ENCODE assay signal across 1 cellular context in the genomic region with DNA sequence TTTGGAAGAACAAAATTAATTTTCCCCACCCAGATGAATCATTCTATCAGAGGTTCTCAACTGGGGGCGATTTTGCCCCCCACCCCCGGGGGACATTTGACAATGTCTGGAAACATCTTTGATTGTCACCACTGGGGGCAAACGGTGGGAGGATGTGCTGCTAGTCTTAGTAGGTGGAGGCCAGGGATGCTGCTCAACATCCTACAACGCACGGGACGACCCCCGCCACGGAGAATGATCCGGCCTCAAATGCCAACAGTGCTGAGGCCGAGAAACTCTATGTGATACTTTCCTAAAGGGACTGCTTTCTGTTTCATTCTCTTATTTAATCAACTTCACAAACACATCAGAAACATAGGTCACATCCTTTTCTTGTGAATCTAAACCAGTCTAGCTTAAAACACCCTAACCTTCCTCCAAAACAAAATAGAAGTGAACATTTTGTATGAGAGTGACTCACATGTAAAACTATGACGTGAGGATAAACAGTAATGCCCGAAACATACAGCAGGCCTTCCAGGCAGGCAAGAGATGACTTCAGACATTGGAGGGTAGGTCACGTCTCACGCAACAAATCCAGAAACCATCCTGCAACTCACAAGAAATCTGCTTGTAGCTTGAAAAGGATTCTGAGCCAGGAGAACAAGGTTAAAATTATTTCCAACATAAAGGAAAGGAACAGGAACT.
TF ChIP-seq lines count a peak whose summit lies in the region.

No MANE protein-coding gene starts in this region.

TF ChIP-seq in IMR-90, 13 proteins besides CTCF, POLR2A, EP300 and RAD21:
- peak; percentile 72 for TF ChIP-seq RCOR1 (IDR thresholded peaks at IDR 0.05; ENCODE audit: insufficient replicate concordance, low read length)
- TF ChIP-seq FOS (IDR thresholded peaks at IDR 0.05; ENCODE audit: low read depth, low read length): peak; percentile 89
- no peak for TF ChIP-seq CHD1 (IDR thresholded peaks at IDR 0.05; ENCODE audit: low read depth, low read length)
- no peak for TF ChIP-seq MXI1 (IDR thresholded peaks at IDR 0.05; ENCODE audit: borderline replicate concordance, low read depth, low read length)
- TF ChIP-seq BHLHE40 (IDR thresholded peaks at IDR 0.05; ENCODE audit: low read depth, low read length): peak; percentile 61
- TF ChIP-seq CEBPB (IDR thresholded peaks at IDR 0.05; ENCODE audit: low read depth, low read length): peak; percentile 83
- no peak for TF ChIP-seq NFE2L2 (IDR thresholded peaks at IDR 0.05; ENCODE audit: low read depth, low read length)
- TF ChIP-seq, protein P1, sequence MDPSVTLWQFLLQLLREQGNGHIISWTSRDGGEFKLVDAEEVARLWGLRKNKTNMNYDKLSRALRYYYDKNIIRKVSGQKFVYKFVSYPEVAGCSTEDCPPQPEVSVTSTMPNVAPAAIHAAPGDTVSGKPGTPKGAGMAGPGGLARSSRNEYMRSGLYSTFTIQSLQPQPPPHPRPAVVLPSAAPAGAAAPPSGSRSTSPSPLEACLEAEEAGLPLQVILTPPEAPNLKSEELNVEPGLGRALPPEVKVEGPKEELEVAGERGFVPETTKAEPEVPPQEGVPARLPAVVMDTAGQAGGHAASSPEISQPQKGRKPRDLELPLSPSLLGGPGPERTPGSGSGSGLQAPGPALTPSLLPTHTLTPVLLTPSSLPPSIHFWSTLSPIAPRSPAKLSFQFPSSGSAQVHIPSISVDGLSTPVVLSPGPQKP (IDR thresholded peaks at IDR 0.05; ENCODE audit: borderline replicate concordance, low read depth, low read length): no peak
- TF ChIP-seq MAFK (IDR thresholded peaks at IDR 0.05; ENCODE audit: low read depth, low read length): peak; percentile 34; the same call in 1 of the 2 replicates
